1 cellular context compared by ENCODE assay signal in the genomic region with DNA sequence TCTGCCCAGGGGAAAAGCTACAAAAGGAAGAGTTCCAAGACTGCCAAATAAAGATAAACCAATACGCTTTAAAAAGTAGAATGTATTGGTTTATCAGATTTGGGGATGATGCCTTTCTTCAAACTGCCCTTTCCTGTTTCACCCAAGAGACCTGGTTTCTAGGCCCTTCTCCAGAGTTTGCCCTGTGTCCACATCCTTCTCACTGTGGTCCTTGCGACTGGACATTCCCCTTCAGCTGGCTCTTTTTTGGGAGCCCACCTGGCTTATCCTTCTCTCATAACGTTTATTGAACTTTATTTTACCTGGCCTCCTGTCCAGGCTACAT.
TF ChIP-seq lines count a peak whose summit lies in the region.

No MANE protein-coding gene starts in this region.

TF ChIP-seq in HCT116, 20 proteins besides CTCF, POLR2A, EP300 and RAD21 (continued from another document):
- TF ChIP-seq, protein P1, sequence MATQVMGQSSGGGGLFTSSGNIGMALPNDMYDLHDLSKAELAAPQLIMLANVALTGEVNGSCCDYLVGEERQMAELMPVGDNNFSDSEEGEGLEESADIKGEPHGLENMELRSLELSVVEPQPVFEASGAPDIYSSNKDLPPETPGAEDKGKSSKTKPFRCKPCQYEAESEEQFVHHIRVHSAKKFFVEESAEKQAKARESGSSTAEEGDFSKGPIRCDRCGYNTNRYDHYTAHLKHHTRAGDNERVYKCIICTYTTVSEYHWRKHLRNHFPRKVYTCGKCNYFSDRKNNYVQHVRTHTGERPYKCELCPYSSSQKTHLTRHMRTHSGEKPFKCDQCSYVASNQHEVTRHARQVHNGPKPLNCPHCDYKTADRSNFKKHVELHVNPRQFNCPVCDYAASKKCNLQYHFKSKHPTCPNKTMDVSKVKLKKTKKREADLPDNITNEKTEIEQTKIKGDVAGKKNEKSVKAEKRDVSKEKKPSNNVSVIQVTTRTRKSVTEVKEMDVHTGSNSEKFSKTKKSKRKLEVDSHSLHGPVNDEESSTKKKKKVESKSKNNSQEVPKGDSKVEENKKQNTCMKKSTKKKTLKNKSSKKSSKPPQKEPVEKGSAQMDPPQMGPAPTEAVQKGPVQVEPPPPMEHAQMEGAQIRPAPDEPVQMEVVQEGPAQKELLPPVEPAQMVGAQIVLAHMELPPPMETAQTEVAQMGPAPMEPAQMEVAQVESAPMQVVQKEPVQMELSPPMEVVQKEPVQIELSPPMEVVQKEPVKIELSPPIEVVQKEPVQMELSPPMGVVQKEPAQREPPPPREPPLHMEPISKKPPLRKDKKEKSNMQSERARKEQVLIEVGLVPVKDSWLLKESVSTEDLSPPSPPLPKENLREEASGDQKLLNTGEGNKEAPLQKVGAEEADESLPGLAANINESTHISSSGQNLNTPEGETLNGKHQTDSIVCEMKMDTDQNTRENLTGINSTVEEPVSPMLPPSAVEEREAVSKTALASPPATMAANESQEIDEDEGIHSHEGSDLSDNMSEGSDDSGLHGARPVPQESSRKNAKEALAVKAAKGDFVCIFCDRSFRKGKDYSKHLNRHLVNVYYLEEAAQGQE (IDR thresholded peaks at IDR 0.05; ENCODE audit: low read depth) = no peak
- TF ChIP-seq CBX3 (IDR thresholded peaks at IDR 0.05; ENCODE audit: low read depth) = no peak
